Comparison of ENCODE assay signal across 1 cellular context in the genomic region with DNA sequence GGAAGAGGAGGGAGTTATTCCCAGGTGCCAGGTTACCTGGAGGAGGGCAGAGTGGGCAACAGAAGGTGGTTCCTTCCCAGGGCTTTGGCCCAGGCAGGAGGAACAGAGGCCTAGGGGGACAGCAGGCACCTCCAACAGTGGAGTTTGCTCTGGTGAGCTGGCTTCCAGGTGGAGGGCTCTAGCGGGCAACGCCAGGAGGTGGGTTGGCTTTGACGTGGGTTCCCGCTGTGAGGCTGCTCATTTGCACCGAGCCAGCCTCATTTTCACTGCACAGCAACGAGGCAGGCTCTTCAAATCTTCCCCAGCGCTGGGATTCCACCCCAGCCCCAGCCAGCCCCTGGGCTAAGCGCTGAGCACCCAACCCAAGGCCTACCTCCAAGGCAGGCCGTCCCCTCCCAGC.
TF ChIP-seq lines count a peak whose summit lies in the region.

No MANE protein-coding gene starts in this region.

TF ChIP-seq in SK-N-SH, 30 proteins besides CTCF, POLR2A, EP300 and RAD21 (continued from another document):
- TF ChIP-seq, protein P1, sequence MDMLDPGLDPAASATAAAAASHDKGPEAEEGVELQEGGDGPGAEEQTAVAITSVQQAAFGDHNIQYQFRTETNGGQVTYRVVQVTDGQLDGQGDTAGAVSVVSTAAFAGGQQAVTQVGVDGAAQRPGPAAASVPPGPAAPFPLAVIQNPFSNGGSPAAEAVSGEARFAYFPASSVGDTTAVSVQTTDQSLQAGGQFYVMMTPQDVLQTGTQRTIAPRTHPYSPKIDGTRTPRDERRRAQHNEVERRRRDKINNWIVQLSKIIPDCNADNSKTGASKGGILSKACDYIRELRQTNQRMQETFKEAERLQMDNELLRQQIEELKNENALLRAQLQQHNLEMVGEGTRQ (IDR thresholded peaks at IDR 0.05; ENCODE audit: borderline replicate concordance, low read depth, low read length), result no peak
- TF ChIP-seq NFIC (IDR thresholded peaks at IDR 0.05; ENCODE audit: borderline replicate concordance) (no peak), TEAD4 (IDR thresholded peaks at IDR 0.05; ENCODE audit: borderline replicate concordance, insufficient read depth) (no peak), MEF2A (IDR thresholded peaks at IDR 0.05; ENCODE audit: borderline replicate concordance, low read depth) (no peak), SMC3 (IDR thresholded peaks at IDR 0.05; ENCODE audit: low read depth, low read length) (no peak), JUND (IDR thresholded peaks at IDR 0.05) (no peak), GABPA (IDR thresholded peaks at IDR 0.05; ENCODE audit: low read depth) (no peak), FOSL2 (IDR thresholded peaks at IDR 0.05; ENCODE audit: borderline replicate concordance, low read depth) (no peak), RFX5 (IDR thresholded peaks at IDR 0.05; ENCODE audit: low read length) (no peak)
- TF ChIP-seq, protein P2, sequence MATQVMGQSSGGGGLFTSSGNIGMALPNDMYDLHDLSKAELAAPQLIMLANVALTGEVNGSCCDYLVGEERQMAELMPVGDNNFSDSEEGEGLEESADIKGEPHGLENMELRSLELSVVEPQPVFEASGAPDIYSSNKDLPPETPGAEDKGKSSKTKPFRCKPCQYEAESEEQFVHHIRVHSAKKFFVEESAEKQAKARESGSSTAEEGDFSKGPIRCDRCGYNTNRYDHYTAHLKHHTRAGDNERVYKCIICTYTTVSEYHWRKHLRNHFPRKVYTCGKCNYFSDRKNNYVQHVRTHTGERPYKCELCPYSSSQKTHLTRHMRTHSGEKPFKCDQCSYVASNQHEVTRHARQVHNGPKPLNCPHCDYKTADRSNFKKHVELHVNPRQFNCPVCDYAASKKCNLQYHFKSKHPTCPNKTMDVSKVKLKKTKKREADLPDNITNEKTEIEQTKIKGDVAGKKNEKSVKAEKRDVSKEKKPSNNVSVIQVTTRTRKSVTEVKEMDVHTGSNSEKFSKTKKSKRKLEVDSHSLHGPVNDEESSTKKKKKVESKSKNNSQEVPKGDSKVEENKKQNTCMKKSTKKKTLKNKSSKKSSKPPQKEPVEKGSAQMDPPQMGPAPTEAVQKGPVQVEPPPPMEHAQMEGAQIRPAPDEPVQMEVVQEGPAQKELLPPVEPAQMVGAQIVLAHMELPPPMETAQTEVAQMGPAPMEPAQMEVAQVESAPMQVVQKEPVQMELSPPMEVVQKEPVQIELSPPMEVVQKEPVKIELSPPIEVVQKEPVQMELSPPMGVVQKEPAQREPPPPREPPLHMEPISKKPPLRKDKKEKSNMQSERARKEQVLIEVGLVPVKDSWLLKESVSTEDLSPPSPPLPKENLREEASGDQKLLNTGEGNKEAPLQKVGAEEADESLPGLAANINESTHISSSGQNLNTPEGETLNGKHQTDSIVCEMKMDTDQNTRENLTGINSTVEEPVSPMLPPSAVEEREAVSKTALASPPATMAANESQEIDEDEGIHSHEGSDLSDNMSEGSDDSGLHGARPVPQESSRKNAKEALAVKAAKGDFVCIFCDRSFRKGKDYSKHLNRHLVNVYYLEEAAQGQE (IDR thresholded peaks at IDR 0.05; ENCODE audit: low read depth, low read length), result no peak
- TF ChIP-seq, protein P3, sequence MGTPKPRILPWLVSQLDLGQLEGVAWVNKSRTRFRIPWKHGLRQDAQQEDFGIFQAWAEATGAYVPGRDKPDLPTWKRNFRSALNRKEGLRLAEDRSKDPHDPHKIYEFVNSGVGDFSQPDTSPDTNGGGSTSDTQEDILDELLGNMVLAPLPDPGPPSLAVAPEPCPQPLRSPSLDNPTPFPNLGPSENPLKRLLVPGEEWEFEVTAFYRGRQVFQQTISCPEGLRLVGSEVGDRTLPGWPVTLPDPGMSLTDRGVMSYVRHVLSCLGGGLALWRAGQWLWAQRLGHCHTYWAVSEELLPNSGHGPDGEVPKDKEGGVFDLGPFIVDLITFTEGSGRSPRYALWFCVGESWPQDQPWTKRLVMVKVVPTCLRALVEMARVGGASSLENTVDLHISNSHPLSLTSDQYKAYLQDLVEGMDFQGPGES (IDR thresholded peaks at IDR 0.05; ENCODE audit: low read depth, low read length), result no peak
